ENCODE assay signal across 2 cellular contexts in the genomic region with DNA sequence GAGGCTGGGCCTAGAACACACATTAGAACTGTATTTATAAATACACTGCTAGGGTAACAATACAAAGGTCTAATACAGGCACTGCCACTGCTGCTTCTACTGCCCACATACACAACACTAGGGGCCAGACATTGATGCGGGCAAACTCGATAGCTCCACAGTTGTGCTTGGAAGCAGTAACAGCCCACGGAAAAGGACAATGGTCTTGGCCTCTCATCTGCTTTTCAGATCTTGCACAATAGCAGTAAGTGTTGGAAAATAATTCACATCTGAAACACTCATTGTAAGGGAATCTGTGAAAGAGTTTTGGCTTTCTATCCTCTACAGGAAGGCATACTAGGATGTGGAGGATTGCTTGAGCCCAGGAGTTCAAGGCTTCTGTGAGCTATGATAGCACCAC.
A peak's percentile ranks its signal among the peaks of the same experiment; 100 is the strongest.
TF ChIP-seq lines count a peak whose summit lies in the region.

No MANE protein-coding gene starts in this region.

TF ChIP-seq in K562, 482 proteins besides CTCF, POLR2A, EP300 and RAD21:
- no peak for TF ChIP-seq STAG1 (CRISPR knock-in tag; IDR thresholded peaks at IDR 0.05; ENCODE audit: borderline replicate concordance)
- peak; percentile 87 for TF ChIP-seq CEBPB (tag; IDR thresholded peaks at IDR 0.05)
- TF ChIP-seq CEBPG (CRISPR knock-in tag; IDR thresholded peaks at IDR 0.05) = peak; percentile 32; the same call in 1 of the 2 replicates
- peak in 1 of 2 experiments; percentile 36; a peak in 1 of 4 replicates for TF ChIP-seq CEBPG (tag; conservative IDR thresholded peaks at IDR 0.05 in 1 of 2, IDR thresholded peaks at IDR 0.05 in 1 of 2)
TF ChIP-seq in K562: peak in this region for 2.

TF ChIP-seq in SK-N-SH, 30 proteins besides CTCF, POLR2A, EP300 and RAD21:
- TF ChIP-seq TAF1 (IDR thresholded peaks at IDR 0.05; ENCODE audit: borderline replicate concordance, low read depth, low read length) (no peak), RFX5 (IDR thresholded peaks at IDR 0.05; ENCODE audit: low read length) (no peak), TEAD4 (IDR thresholded peaks at IDR 0.05; ENCODE audit: borderline replicate concordance, insufficient read depth) (no peak), GATA2 (CRISPR knock-in tag; IDR thresholded peaks at IDR 0.05) (no peak), FOSL2 (IDR thresholded peaks at IDR 0.05; ENCODE audit: borderline replicate concordance, low read depth) (no peak), USF1 (IDR thresholded peaks at IDR 0.05; ENCODE audit: borderline replicate concordance, low read depth) (no peak), ELF1 (IDR thresholded peaks at IDR 0.05) (no peak), MEF2A (IDR thresholded peaks at IDR 0.05; ENCODE audit: borderline replicate concordance, low read depth) (no peak), RCOR1 (IDR thresholded peaks at IDR 0.05; ENCODE audit: low read length) (no peak), SMC3 (IDR thresholded peaks at IDR 0.05; ENCODE audit: low read depth, low read length) (no peak), MAX (IDR thresholded peaks at IDR 0.05; ENCODE audit: low read depth) (no peak), MXI1 (IDR thresholded peaks at IDR 0.05; ENCODE audit: low read depth, low read length) (no peak), SIN3A (IDR thresholded peaks at IDR 0.05; ENCODE audit: borderline replicate concordance, low read depth, low read length) (no peak), YY1 (IDR thresholded peaks at IDR 0.05; ENCODE audit: low read depth) (no peak), USF2 (IDR thresholded peaks at IDR 0.05; ENCODE audit: borderline replicate concordance, low read depth, low read length) (no peak), JUND (IDR thresholded peaks at IDR 0.05) (no peak), CHD2 (IDR thresholded peaks at IDR 0.05; ENCODE audit: low read length, partially characterized antibody) (no peak), RXRA (IDR thresholded peaks at IDR 0.05; ENCODE audit: borderline replicate concordance, low read depth) (no peak)
- TF ChIP-seq, protein P1, sequence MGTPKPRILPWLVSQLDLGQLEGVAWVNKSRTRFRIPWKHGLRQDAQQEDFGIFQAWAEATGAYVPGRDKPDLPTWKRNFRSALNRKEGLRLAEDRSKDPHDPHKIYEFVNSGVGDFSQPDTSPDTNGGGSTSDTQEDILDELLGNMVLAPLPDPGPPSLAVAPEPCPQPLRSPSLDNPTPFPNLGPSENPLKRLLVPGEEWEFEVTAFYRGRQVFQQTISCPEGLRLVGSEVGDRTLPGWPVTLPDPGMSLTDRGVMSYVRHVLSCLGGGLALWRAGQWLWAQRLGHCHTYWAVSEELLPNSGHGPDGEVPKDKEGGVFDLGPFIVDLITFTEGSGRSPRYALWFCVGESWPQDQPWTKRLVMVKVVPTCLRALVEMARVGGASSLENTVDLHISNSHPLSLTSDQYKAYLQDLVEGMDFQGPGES (IDR thresholded peaks at IDR 0.05; ENCODE audit: low read depth, low read length) = no peak
- TF ChIP-seq, protein P2, sequence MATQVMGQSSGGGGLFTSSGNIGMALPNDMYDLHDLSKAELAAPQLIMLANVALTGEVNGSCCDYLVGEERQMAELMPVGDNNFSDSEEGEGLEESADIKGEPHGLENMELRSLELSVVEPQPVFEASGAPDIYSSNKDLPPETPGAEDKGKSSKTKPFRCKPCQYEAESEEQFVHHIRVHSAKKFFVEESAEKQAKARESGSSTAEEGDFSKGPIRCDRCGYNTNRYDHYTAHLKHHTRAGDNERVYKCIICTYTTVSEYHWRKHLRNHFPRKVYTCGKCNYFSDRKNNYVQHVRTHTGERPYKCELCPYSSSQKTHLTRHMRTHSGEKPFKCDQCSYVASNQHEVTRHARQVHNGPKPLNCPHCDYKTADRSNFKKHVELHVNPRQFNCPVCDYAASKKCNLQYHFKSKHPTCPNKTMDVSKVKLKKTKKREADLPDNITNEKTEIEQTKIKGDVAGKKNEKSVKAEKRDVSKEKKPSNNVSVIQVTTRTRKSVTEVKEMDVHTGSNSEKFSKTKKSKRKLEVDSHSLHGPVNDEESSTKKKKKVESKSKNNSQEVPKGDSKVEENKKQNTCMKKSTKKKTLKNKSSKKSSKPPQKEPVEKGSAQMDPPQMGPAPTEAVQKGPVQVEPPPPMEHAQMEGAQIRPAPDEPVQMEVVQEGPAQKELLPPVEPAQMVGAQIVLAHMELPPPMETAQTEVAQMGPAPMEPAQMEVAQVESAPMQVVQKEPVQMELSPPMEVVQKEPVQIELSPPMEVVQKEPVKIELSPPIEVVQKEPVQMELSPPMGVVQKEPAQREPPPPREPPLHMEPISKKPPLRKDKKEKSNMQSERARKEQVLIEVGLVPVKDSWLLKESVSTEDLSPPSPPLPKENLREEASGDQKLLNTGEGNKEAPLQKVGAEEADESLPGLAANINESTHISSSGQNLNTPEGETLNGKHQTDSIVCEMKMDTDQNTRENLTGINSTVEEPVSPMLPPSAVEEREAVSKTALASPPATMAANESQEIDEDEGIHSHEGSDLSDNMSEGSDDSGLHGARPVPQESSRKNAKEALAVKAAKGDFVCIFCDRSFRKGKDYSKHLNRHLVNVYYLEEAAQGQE (IDR thresholded peaks at IDR 0.05; ENCODE audit: low read depth, low read length) = no peak
TF ChIP-seq in SK-N-SH: peak in this region for 0.
